1 cellular context compared by ENCODE assay signal in the genomic region with DNA sequence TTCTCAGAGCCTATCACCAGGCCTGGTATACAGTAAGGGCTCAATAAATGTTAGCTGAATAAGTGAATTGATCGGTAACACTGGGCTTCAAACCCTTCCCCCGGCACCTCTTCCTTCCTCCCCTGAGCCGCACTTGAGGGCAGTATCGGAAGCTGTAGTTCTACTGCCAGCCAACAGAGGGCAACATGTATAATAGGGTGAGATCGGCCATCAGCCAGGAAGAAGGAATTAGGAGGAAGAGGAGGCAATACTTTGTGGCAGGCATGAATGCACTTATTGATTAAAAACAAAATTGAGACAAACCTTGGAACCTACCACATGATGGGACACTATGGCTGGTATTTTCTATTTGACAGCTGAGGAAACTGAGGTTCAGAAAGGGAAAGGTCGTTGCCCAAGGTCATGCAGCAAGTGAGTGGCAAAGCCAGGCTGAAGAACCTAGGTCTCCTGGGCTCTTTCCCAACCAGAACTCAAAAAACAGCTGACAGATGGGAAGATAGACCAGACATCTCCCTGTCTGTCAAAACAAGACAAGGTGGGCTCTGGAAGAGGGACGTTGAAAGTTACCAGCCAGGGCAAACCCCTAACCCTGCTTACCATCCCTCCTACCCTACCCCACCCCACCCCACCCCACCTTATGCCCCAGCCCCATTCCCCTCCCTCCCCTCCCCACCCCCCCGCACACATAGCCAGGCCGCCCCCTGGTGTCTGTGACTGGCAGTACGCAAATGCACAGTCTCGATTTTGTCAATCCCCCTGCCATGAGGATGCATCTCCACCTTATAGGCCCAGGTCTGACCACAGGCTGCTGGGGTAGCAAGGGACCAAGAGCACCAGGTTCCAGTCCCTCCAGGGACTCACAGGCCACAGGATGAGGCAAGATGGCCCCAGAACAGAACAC.
TF ChIP-seq lines count a peak whose summit lies in the region.

No MANE protein-coding gene starts in this region.

TF ChIP-seq in K562, 482 proteins besides CTCF, POLR2A, EP300 and RAD21 (continued from another document and continues in another):
- TF ChIP-seq ARID4B (CRISPR knock-in tag; IDR thresholded peaks at IDR 0.05) (no peak), MEF2A (IDR thresholded peaks at IDR 0.05; ENCODE audit: control insufficient read depth, low read depth, low read length) (no peak), NONO (IDR thresholded peaks at IDR 0.05; ENCODE audit: low read depth in 2 of 2, low read length in 1 of 2) (no peak), ZNF395 (CRISPR knock-in tag; IDR thresholded peaks at IDR 0.05) (peak; percentile 67; the same call in 1 of the 2 replicates), RBM17 (IDR thresholded peaks at IDR 0.05; ENCODE audit: borderline replicate concordance, low read depth, low read length) (no peak), YY1 (IDR thresholded peaks at IDR 0.05; ENCODE audit: borderline replicate concordance in 1 of 3, control insufficient read depth in 1 of 3, extremely low read depth in 1 of 3, insufficient read depth in 3 of 3, insufficient read length in 1 of 3, insufficient replicate concordance in 2 of 3, low read depth in 1 of 3, low read length in 2 of 3) (peak in 1 of 3 experiments; percentile 71), RAD51 (IDR thresholded peaks at IDR 0.05; ENCODE audit: borderline replicate concordance, low read depth) (0 out of 2 replicates have a peak, but pooled peaks have one; percentile 23), KAT8 (IDR thresholded peaks at IDR 0.05; ENCODE audit: low read depth) (no peak), ZNF778 (CRISPR knock-in tag; IDR thresholded peaks at IDR 0.05) (no peak), BRD9 (IDR thresholded peaks at IDR 0.05; ENCODE audit: low read depth, partially characterized antibody) (no peak), GABPB1 (CRISPR knock-in tag; IDR thresholded peaks at IDR 0.05) (peak; percentile 98), ZFP30 (CRISPR knock-in tag; IDR thresholded peaks at IDR 0.05; ENCODE audit: borderline replicate concordance) (no peak), ZNF766 (CRISPR knock-in tag; conservative IDR thresholded peaks at IDR 0.05) (peak; percentile 59; the same call in 1 of the 2 replicates), CTCFL (IDR thresholded peaks at IDR 0.05; ENCODE audit: borderline replicate concordance, insufficient read depth, low read depth, low read length, poor library complexity, severe bottlenecking) (peak; percentile 24), COPS2 (conservative IDR thresholded peaks at IDR 0.05) (no peak), CC2D1A (IDR thresholded peaks at IDR 0.05) (peak; percentile 67; the same call in 1 of the 2 replicates), ZEB2 (IDR thresholded peaks at IDR 0.05) (0 out of 2 replicates have a peak, but pooled peaks have one; percentile 24), KLF13 (tag; IDR thresholded peaks at IDR 0.05; ENCODE audit: borderline replicate concordance, low read depth) (0 out of 2 replicates have a peak, but pooled peaks have one; percentile 27), HOXB6 (CRISPR knock-in tag; IDR thresholded peaks at IDR 0.05; ENCODE audit: borderline replicate concordance) (no peak), MITF (IDR thresholded peaks at IDR 0.05) (no peak), U2AF2 (optimal IDR thresholded peaks at IDR 0.05; ENCODE audit: low read depth, low read length) (no peak), SNAPC5 (CRISPR knock-in tag; IDR thresholded peaks at IDR 0.05) (no peak), ZFX (CRISPR knock-in tag; IDR thresholded peaks at IDR 0.05) (no peak), BACH1 (tag; IDR thresholded peaks at IDR 0.05) (no peak), SRF (CRISPR knock-in tag; IDR thresholded peaks at IDR 0.05) (no peak), ETV5 (CRISPR knock-in tag; IDR thresholded peaks at IDR 0.05; ENCODE audit: low read depth) (no peak), GTF2E2 (tag; IDR thresholded peaks at IDR 0.05) (no peak), ZNF79 (CRISPR knock-in tag; IDR thresholded peaks at IDR 0.05; ENCODE audit: low read depth) (no peak), CBX3 (IDR thresholded peaks at IDR 0.05; ENCODE audit: borderline replicate concordance in 1 of 2, low read length in 2 of 2) (peak in 1 of 2 experiments; percentile 69; a peak in 1 of 3 replicates), ETS1 (conservative IDR thresholded peaks at IDR 0.05; ENCODE audit: control insufficient read depth, low read depth, low read length) (no peak), ZBTB7A (IDR thresholded peaks at IDR 0.05; ENCODE audit: borderline replicate concordance, control insufficient read depth, low read depth, low read length) (no peak), SMARCA4 (IDR thresholded peaks at IDR 0.05) (no peak), PPARD (CRISPR knock-in tag; IDR thresholded peaks at IDR 0.05) (no peak), NUFIP1 (IDR thresholded peaks at IDR 0.05; ENCODE audit: partially characterized antibody) (no peak), RFX5 (IDR thresholded peaks at IDR 0.05; ENCODE audit: low read depth, low read length) (no peak)
- TF ChIP-seq, protein P1, sequence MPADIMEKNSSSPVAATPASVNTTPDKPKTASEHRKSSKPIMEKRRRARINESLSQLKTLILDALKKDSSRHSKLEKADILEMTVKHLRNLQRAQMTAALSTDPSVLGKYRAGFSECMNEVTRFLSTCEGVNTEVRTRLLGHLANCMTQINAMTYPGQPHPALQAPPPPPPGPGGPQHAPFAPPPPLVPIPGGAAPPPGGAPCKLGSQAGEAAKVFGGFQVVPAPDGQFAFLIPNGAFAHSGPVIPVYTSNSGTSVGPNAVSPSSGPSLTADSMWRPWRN (IDR thresholded peaks at IDR 0.05; ENCODE audit: low read depth) = no peak
- TF ChIP-seq, protein P2, sequence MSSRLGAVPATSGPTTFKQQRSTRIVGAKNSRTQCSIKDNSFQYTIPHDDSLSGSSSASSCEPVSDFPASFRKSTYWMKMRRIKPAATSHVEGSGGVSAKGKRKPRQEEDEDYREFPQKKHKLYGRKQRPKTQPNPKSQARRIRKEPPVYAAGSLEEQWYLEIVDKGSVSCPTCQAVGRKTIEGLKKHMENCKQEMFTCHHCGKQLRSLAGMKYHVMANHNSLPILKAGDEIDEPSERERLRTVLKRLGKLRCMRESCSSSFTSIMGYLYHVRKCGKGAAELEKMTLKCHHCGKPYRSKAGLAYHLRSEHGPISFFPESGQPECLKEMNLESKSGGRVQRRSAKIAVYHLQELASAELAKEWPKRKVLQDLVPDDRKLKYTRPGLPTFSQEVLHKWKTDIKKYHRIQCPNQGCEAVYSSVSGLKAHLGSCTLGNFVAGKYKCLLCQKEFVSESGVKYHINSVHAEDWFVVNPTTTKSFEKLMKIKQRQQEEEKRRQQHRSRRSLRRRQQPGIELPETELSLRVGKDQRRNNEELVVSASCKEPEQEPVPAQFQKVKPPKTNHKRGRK (tag; IDR thresholded peaks at IDR 0.05) = no peak
- TF ChIP-seq, protein P3, sequence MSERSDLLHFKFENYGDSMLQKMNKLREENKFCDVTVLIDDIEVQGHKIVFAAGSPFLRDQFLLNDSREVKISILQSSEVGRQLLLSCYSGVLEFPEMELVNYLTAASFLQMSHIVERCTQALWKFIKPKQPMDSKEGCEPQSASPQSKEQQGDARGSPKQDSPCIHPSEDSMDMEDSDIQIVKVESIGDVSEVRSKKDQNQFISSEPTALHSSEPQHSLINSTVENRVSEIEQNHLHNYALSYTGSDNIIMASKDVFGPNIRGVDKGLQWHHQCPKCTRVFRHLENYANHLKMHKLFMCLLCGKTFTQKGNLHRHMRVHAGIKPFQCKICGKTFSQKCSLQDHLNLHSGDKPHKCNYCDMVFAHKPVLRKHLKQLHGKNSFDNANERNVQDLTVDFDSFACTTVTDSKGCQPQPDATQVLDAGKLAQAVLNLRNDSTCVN (CRISPR knock-in tag; IDR thresholded peaks at IDR 0.05) = no peak
- TF ChIP-seq, protein P4, sequence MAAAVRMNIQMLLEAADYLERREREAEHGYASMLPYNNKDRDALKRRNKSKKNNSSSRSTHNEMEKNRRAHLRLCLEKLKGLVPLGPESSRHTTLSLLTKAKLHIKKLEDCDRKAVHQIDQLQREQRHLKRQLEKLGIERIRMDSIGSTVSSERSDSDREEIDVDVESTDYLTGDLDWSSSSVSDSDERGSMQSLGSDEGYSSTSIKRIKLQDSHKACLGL (CRISPR knock-in tag; IDR thresholded peaks at IDR 0.05; ENCODE audit: borderline replicate concordance, poor library complexity, severe bottlenecking) = no peak
- TF ChIP-seq, protein P5, sequence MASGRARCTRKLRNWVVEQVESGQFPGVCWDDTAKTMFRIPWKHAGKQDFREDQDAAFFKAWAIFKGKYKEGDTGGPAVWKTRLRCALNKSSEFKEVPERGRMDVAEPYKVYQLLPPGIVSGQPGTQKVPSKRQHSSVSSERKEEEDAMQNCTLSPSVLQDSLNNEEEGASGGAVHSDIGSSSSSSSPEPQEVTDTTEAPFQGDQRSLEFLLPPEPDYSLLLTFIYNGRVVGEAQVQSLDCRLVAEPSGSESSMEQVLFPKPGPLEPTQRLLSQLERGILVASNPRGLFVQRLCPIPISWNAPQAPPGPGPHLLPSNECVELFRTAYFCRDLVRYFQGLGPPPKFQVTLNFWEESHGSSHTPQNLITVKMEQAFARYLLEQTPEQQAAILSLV (tag; IDR thresholded peaks at IDR 0.05) = no peak
